ENCODE assay signal across 16 cellular contexts in the genomic region with DNA sequence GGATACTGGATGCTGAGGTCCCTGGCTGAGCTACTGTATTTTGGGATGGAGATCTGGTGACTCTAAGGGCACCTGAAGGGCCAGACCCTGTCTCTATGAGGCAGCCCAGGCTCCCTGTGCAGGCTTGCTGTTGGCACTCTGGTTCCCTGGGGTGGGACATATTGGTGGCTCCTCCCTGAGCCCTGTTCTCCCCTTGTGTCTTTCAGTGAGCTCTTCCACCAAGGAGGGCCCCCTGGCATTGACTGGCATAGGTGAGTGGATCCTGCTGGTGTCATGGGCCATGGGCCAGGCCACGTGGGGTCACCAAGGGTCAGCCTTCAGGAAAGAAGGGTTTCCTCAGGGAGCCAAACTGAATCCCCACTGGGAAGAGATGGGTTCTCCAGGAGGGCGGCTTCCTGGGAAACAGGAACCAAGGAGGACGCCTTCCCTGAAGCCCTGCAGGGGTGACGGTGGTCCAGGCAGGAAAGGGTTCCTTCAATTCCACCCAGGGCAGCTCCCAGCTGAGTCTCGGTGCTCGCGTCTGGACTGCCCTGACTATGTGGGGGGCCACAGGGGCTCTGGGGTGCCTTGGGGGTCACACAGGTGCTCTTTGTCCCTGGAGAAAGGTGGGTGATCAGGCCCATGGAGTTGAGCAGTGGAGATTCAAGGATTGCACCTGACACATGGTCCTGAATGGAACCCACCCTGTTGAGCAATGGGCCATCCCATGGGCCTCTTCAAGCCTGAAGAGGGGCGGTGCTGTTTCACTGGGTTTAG.
DNase-seq lines count a peak whose midpoint lies in the region; ATAC-seq and TF ChIP-seq lines count a peak whose summit lies in the region.
"Had no signal": no experiment of that assay in that cellular context is flagged by ENCODE, and none has a peak within 500 bp of the region (broad histone marks: within the 10 kb centered on the region; RNA-seq: fewer than 3 reads in every experiment).

No MANE protein-coding gene starts in this region.

- intact Hi-C loops in cardiac septum (cut with DNase I) = no loop called here

- WGBS in tibial nerve, 2 donors = 79 to 93% methylated on average over 6 to 7 of the region's 8 CpGs

- TF ChIP-seq POLR2A in tibial nerve (IDR thresholded peaks at IDR 0.05) = no peak

- no peak overlapping the region for H3K27ac ChIP-seq in tibial nerve
- H3K27ac ChIP-seq: brain microvascular endothelial cell, GM23248 had no signal

- in situ Hi-C loops in GM13977 (cut with MboI; ENCODE audit: low pct_unique_long_range_greater_than_20kb, low sequenced_read_pairs, unreplicated experiment) = no loop called here

- H3K4me1 ChIP-seq in tibial nerve = no peaks in the 10 kb centered on the region

- DNase-seq in D341Med (ENCODE audit: low spot score) (peak; percentile 4), GM13977 (ENCODE audit: low spot score) (peak; percentile 2), cardiac septum (ENCODE audit: low spot score) (peak; percentile 62), omental fat pad (ENCODE audit: low spot score) (peak; percentile 7), tibial nerve (ENCODE audit: low spot score in 2 of 2) (no peak), foreskin fibroblast (no peak), GM19240 (ENCODE audit: insufficient read length, low spot score) (no peak)
- DNase-seq: activated gamma-delta T cell; brain microvascular endothelial cell; GM23248; IMR-90; mammary epithelial cell; NCI-H748 treated with DMSO at 0.1 percent for 48 hours; stimulated activated naive B cell treated with anti-CD40 and anti-IgM and Interleukin-4, amounts not matched to agents 10 μg/mL and 1 μg/mL and 100 μg/mL, for 72 hours had no signal

- TF ChIP-seq CTCF in GM13977 (IDR thresholded peaks at IDR 0.05; ENCODE audit: extremely low read depth, insufficient read depth, missing control alignments) (no peak), omental fat pad (IDR thresholded peaks at IDR 0.05) (no peak), tibial nerve (IDR thresholded peaks at IDR 0.05) (no peak), foreskin fibroblast (IDR thresholded peaks at IDR 0.05; ENCODE audit: low read depth, low read length) (no peak)

- no peak for TF ChIP-seq EP300 in tibial nerve (IDR thresholded peaks at IDR 0.05)

- no peaks in the 10 kb centered on the region for H3K36me3 ChIP-seq in tibial nerve
- H3K36me3 ChIP-seq: brain microvascular endothelial cell had no signal

- no peaks in the 10 kb centered on the region for H3K27me3 ChIP-seq in tibial nerve
- H3K27me3 ChIP-seq: brain microvascular endothelial cell had no signal

- H3K4me3 ChIP-seq in tibial nerve = no peak overlapping the region
- H3K4me3 ChIP-seq in foreskin fibroblast (ENCODE audit: low read depth in 1 of 2, low read length in 2 of 2) = no peak overlapping the region
- H3K4me3 ChIP-seq: GM23248 had no signal

- ATAC-seq in omental fat pad (ENCODE audit: low FRiP score) = no peak
- ATAC-seq in HG03097 (IDR thresholded peaks at IDR 0.05; ENCODE audit: low FRiP score, unreplicated experiment) = no peak
- ATAC-seq: activated CD4-positive, CD25-positive, alpha-beta regulatory T cell treated with anti-CD3 and anti-CD28 coated beads, Interleukin-2, amount 50 U/mL, for 24 hours; stimulated activated naive B cell treated with anti-CD40 and anti-IgM and Interleukin-4, amounts not matched to agents 10 μg/mL and 1 μg/mL and 100 μg/mL, for 72 hours had no signal

- peaks cover 0 to 100% (median 8%) of the 10 kb centered on the region in 4 donors for H3K9me3 ChIP-seq in tibial nerve

Comparison
In these comparisons a context has a peak if more than half of its experiments do, and no peak if none do; other contexts are left out.
1. DNase-seq: peak in D341Med (single experiment), GM13977 (single experiment), cardiac septum (single experiment) and omental fat pad (single experiment); none in tibial nerve (0 of 2), foreskin fibroblast (0 of 2) and GM19240 (single experiment).